Comparison of ENCODE assay signal across 18 cellular contexts in the genomic region with DNA sequence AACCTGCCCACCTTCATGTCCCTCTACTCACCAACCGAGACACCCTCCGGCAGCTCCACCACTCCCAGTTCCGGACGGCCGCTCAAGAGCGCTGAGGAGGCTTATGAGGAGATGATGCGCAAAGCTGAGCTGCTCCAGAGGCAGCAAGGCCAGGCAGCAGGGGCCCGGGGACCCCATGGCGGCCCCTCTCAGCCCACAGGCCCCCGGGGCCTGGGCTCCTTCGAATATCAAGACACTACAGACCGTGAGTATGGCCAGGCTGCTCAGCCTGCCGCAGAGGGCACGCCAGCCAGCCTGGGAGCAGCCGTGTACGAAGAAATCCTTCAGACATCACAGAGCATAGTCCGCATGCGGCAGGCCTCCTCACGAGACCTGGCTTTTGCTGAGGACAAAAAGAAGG.
"Had no signal": no experiment of that assay in that cellular context is flagged by ENCODE, and none has a peak within 500 bp of the region (broad histone marks: within the 10 kb centered on the region; RNA-seq: fewer than 3 reads in every experiment).

No MANE protein-coding gene starts in this region.

- H3K27ac ChIP-seq: HL-60, SJCRH30 had no signal

- H3K4me1 ChIP-seq: SJCRH30 had no signal

- H3K9me3 ChIP-seq: SJCRH30 had no signal

- H3K27me3 ChIP-seq: SJCRH30 had no signal

- H3K4me3 ChIP-seq: SJCRH30 had no signal

- ATAC-seq: SK-N-SH treated with all-trans-retinoic acid at 6 μM for 48 hours had no signal

- DNase-seq: KBM-7, NCI-H1092, NCI-H1105 treated with DMSO at 0.1 percent for 48 hours, NCI-H1417 treated with DMSO at 0.1 percent for 48 hours, NCI-H146, NCI-H1694 treated with DMSO at 0.1 percent for 48 hours, NCI-H1930, NCI-H2081, NCI-H2107, NCI-H2227 treated with DMSO at 0.1 percent for 48 hours, NCI-H524 treated with DMSO at 0.1 percent for 48 hours, NCI-H69, NCI-H774, RPMI8226, SHP77 treated with DMSO at 0.1 percent for 48 hours, SJCRH30 had no signal

- H3K36me3 ChIP-seq: SJCRH30 had no signal
